Comparison of ENCODE assay signal across 8 cellular contexts in genomic region chr1:48526045-48526714, GRCh38. TPM values are rescaled to one million over a fixed set of nuclear protein-coding genes. Genes with fewer than 3 reads are reported as not detected.
DNase-seq lines count a peak whose midpoint lies in the region; ATAC-seq and TF ChIP-seq lines count a peak whose summit lies in the region.

No MANE protein-coding gene starts in this region.

- intact Hi-C loops in mucosa of descending colon (cut with DNase I, micrococcal nuclease) = no loop called here

- ATAC-seq in mucosa of descending colon = peak; percentile 66
- ATAC-seq in activated naive CD4-positive, alpha-beta T cell treated with anti-CD3 and anti-CD28 coated beads, Interleukin-2, amount 50 U/mL, for 72 hours = no peak
- no peak for ATAC-seq in HG03565 (IDR thresholded peaks at IDR 0.05; ENCODE audit: unreplicated experiment)
- ATAC-seq in GM21390 (IDR thresholded peaks at IDR 0.05; ENCODE audit: unreplicated experiment) = no peak

- H3K4me3 ChIP-seq in cardiac fibroblast (replicated peaks in 1 of 2; ENCODE audit: low read depth in 2 of 2, low read length in 2 of 2) (no peak overlapping the region), mucosa of descending colon (no peak overlapping the region)

- H3K4me1 ChIP-seq in mucosa of descending colon (ENCODE audit: low read depth) = no peaks in the 10 kb centered on the region

- no peaks in the 10 kb centered on the region for H3K9me3 Mint-ChIP-seq in activated naive CD4-positive, alpha-beta T cell treated with anti-CD3 and anti-CD28 coated beads, Interleukin-2, amount 50 U/mL, for 72 hours

- no peaks in the 10 kb centered on the region for H3K36me3 ChIP-seq in mucosa of descending colon (ENCODE audit: low read depth)

- no peaks in the 10 kb centered on the region for H3K36me3 Mint-ChIP-seq in activated naive CD4-positive, alpha-beta T cell treated with anti-CD3 and anti-CD28 coated beads, Interleukin-2, amount 50 U/mL, for 72 hours

- no peak overlapping the region for H3K27ac Mint-ChIP-seq in activated naive CD4-positive, alpha-beta T cell treated with anti-CD3 and anti-CD28 coated beads, Interleukin-2, amount 50 U/mL, for 72 hours

- no peaks in the 10 kb centered on the region for H3K9me3 ChIP-seq in mucosa of descending colon

- TF ChIP-seq CTCF in cardiac fibroblast (IDR thresholded peaks at IDR 0.05; ENCODE audit: low read depth, low read length) (no peak), mucosa of descending colon (IDR thresholded peaks at IDR 0.05) (no peak)

- DNase-seq in COLO668 (lab: John Stamatoyannopoulos, UW; ENCODE audit: unreplicated experiment) (peak; percentile 65), NCI-H2081 (lab: John Stamatoyannopoulos, UW) (peak; percentile 80 to 94), cardiac fibroblast (ENCODE audit: low read depth in 2 of 2) (peak; percentile 32 to 66), mucosa of descending colon (peak in 1 of 3 donors; percentile 21)
- no peak for DNase-seq in activated naive CD4-positive, alpha-beta T cell treated with anti-CD3 and anti-CD28 coated beads, Interleukin-2, amount 50 U/mL, for 72 hours (ENCODE audit: low spot score in 2 of 2)
- DNase-seq in stimulated activated naive CD4-positive, alpha-beta T cell treated with Interleukin-2 at 50 U/mL for 16 hours (lab: John Stamatoyannopoulos, UW) = no peak

RNA-seq across cellular contexts. Expression of gene SPATA6, which starts 54.2 kb away (rescaled TPM):
- 10 to 100 TPM; 15.7 to 26.9 (median 15.8) TPM for total RNA-seq in mucosa of descending colon
- total RNA-seq in activated naive CD4-positive, alpha-beta T cell treated with anti-CD3 and anti-CD28 coated beads, Interleukin-2, amount 50 U/mL, for 72 hours = 1 to 10 TPM; 1.7 to 4.2 TPM

Comparison
In these comparisons a context has a peak if more than half of its experiments do, and no peak if none do; other contexts are left out.
1. DNase-seq: peak in COLO668 (single experiment), NCI-H2081 (2 of 2) and cardiac fibroblast (2 of 2); none in activated naive CD4-positive, alpha-beta T cell treated with anti-CD3 and anti-CD28 coated beads, Interleukin-2, amount 50 U/mL, for 72 hours (0 of 2) and stimulated activated naive CD4-positive, alpha-beta T cell treated with Interleukin-2 at 50 U/mL for 16 hours (single experiment).